In genomic region chr11:9613830-9614762, GRCh38 we compare ENCODE assay signal across 8 cellular contexts. TPM values are rescaled to one million over a fixed set of nuclear protein-coding genes. Genes with fewer than 3 reads are reported as not detected.
A peak's percentile ranks its signal among the peaks of the same experiment; 100 is the strongest.
DNase-seq lines count a peak whose midpoint lies in the region; ATAC-seq and TF ChIP-seq lines count a peak whose summit lies in the region.

No MANE protein-coding gene starts in this region.

- H3K27me3 ChIP-seq in ACC112 (ENCODE audit: insufficient read depth, low read length), result no peaks in the 10 kb centered on the region
- H3K27me3 ChIP-seq in kidney epithelial cell (ENCODE audit: control insufficient read depth, insufficient read depth, low read length), result no peaks in the 10 kb centered on the region

- peak; percentile 66 for ATAC-seq in GM18517 (IDR thresholded peaks at IDR 0.05; ENCODE audit: unreplicated experiment)
- peak; percentile 65 for ATAC-seq in HG02981 (IDR thresholded peaks at IDR 0.05; ENCODE audit: unreplicated experiment)

- peak overlapping the region; percentile 87 for H2AFZ ChIP-seq in ACC112 (ENCODE audit: low read length, unreplicated experiment)

- H3K36me3 ChIP-seq in ACC112 (ENCODE audit: insufficient read depth, low read length) (no peaks in the 10 kb centered on the region), kidney epithelial cell (ENCODE audit: control insufficient read depth, insufficient read depth, low read length) (no peaks in the 10 kb centered on the region)

- no peaks in the 10 kb centered on the region for H3K79me2 ChIP-seq in ACC112 (ENCODE audit: control insufficient read depth, insufficient read depth, low read length, unreplicated experiment)

- peaks cover 41% of the 10 kb centered on the region for H3K4me1 ChIP-seq in ACC112 (ENCODE audit: control insufficient read depth, insufficient read depth, low read length, unreplicated experiment)

- DNase-seq in NCI-H2196 treated with DMSO at 0.1 percent for 48 hours (lab: John Stamatoyannopoulos, UW; ENCODE audit: unreplicated experiment) (peak; percentile 60), cerebellum (ENCODE audit: low spot score) (peak; percentile 41), kidney epithelial cell (ENCODE audit: low read depth) (peak; percentile 29)
- peak; percentile 81 for DNase-seq in activated CD4-positive, alpha-beta T cell treated with anti-CD3 and anti-CD28 coated beads for 1 hour
- peak; percentile 82 to 93 for DNase-seq in stimulated activated CD4-positive, alpha-beta T cell treated with anti-CD3 and anti-CD28 coated beads, Interleukin-15, amount 100 ng/mL, for 48 hours (ENCODE audit: low read depth in 2 of 2)

- H3K27ac ChIP-seq in ACC112 (ENCODE audit: low read depth, low read length), result peak overlapping the region; percentile 97

- peak overlapping the region; percentile 80 for H3K4me3 ChIP-seq in ACC112 (ENCODE audit: low read depth, low read length)
- peak overlapping the region; percentile 33 for H3K4me3 ChIP-seq in kidney epithelial cell (ENCODE audit: low read depth, low read length)

- peak; percentile 71 for TF ChIP-seq CTCF in kidney epithelial cell (IDR thresholded peaks at IDR 0.05; ENCODE audit: insufficient read depth, low read length, poor library complexity, severe bottlenecking)

RNA-seq across cellular contexts. Expression of gene WEE1, which starts 40.6 kb away (rescaled TPM):
- total RNA-seq in cerebellum (34.5 TPM), kidney epithelial cell (57.3 and 62.5 TPM in 2 replicates)

RNA-seq across cellular contexts. Expression of gene SWAP70, which starts 49.8 kb away (rescaled TPM):
- total RNA-seq in cerebellum (11.9 TPM), kidney epithelial cell (15.6 and 18.0 TPM in 2 replicates)

Comparison
In these comparisons a context has a peak if more than half of its experiments do, and no peak if none do; other contexts are left out.
1. Peak in every context shown above with its lines: DNase-seq, ATAC-seq, H3K4me3 ChIP-seq and H3K27ac ChIP-seq.
2. DNase-seq: peak in every context shown above with its lines; median percentile 88 in stimulated activated CD4-positive, alpha-beta T cell treated with anti-CD3 and anti-CD28 coated beads, Interleukin-15, amount 100 ng/mL, for 48 hours; 81 in activated CD4-positive, alpha-beta T cell treated with anti-CD3 and anti-CD28 coated beads for 1 hour; 60 in NCI-H2196 treated with DMSO at 0.1 percent for 48 hours; 41 in cerebellum; 29 in kidney epithelial cell.